14 cellular contexts compared by ENCODE assay signal in genomic region chr17:61331886-61332285, GRCh38.
DNase-seq lines count a peak whose midpoint lies in the region; ATAC-seq, FAIRE-seq and TF ChIP-seq lines count a peak whose summit lies in the region.
"Had no signal": no experiment of that assay in that cellular context is flagged by ENCODE, and none has a peak within 500 bp of the region (broad histone marks: within the 10 kb centered on the region; RNA-seq: fewer than 3 reads in every experiment).

No MANE protein-coding gene starts in this region.

- no peak for TF ChIP-seq POLR2A in GM12878 (IDR thresholded peaks at IDR 0.05; ENCODE audit: low read depth, low read length)
- TF ChIP-seq POLR2A in thyroid gland (IDR thresholded peaks at IDR 0.05), result no peak

- H3K79me2 ChIP-seq in GM12878 (ENCODE audit: control insufficient read depth, insufficient read depth, low read length), result no peaks in the 10 kb centered on the region

- TF ChIP-seq CTCF in GM12878 (IDR thresholded peaks at IDR 0.05 in 2 of 3, conservative IDR thresholded peaks at IDR 0.05 in 1 of 3; ENCODE audit: control insufficient read depth in 2 of 3, extremely low read depth in 1 of 3, insufficient read depth in 1 of 3, low read depth in 3 of 3, low read length in 3 of 3), result no peak
- TF ChIP-seq CTCF in lower lobe of right lung (IDR thresholded peaks at IDR 0.05), result no peak
- no peak for TF ChIP-seq CTCF in thyroid gland (IDR thresholded peaks at IDR 0.05)

- CTCF ChIA-PET in GM12878 (lab: Yijun Ruan, JAX), result interaction anchor here (0.6 kb wide), 1 partner anchor 552 kb away, joined by 3 read pairs; no protein-coding TSS in a partner anchor

- H3K27ac ChIP-seq in GM12878 (ENCODE audit: control insufficient read depth, insufficient read depth) (no peak overlapping the region), lower lobe of right lung (peak overlapping the region; percentile 67), thyroid gland (peak overlapping the region in 2 of 3 donors; percentile 24 to 40)
- H3K27ac ChIP-seq: BLaER1, RWPE1 had no signal

- no peak for TF ChIP-seq RAD21 in GM12878 (IDR thresholded peaks at IDR 0.05; ENCODE audit: insufficient read depth, low read depth, low read length)

- H3K27me3 ChIP-seq in GM12878 (replicated peaks in 1 of 2; ENCODE audit: control insufficient read depth in 2 of 2, insufficient read depth in 2 of 2, low read length in 1 of 2) (no peaks in the 10 kb centered on the region), lower lobe of right lung (ENCODE audit: low read depth) (no peaks in the 10 kb centered on the region), thyroid gland (no peaks in the 10 kb centered on the region)
- H3K27me3 ChIP-seq: BLaER1 had no signal

- in situ Hi-C loops in GM12878 (cut with MboI), result no loop called here

- WGBS in GM12878 (ENCODE audit: insufficient coverage, insufficient replicate concordance, low lambda C conversion rate, missing lambda C conversion rate), result 49% methylated on average over 9 of the region's 9 CpGs
- 92 to 94% methylated on average over 8 to 9 of the region's 9 CpGs for WGBS in thyroid gland, 2 donors

- H2AFZ ChIP-seq in GM12878 (ENCODE audit: control insufficient read depth, low read depth, low read length), result no peak overlapping the region

- H3K9me3 ChIP-seq in GM12878 (replicated peaks; ENCODE audit: control insufficient read depth, insufficient read depth, low read length), result no peaks in the 10 kb centered on the region
- H3K9me3 ChIP-seq in lower lobe of right lung, result no peaks in the 10 kb centered on the region
- H3K9me3 ChIP-seq in thyroid gland, result no peaks in the 10 kb centered on the region
- H3K9me3 ChIP-seq: BLaER1 had no signal

- no peak for FAIRE-seq in GM12878 (lab: Jason Lieb, UNC)

- RAD21 ChIA-PET in GM12878 (lab: Charles Lee; ENCODE audit: unreplicated experiment), result no interaction called here

- no peak for ATAC-seq in GM12878
- ATAC-seq in esophagus mucosa, result peak; percentile 56
- no peak for ATAC-seq in lower lobe of right lung
- no peak for ATAC-seq in HG03354 (IDR thresholded peaks at IDR 0.05; ENCODE audit: poor library complexity, severe bottlenecking, unreplicated experiment)
- no peak for ATAC-seq in GM21390 (IDR thresholded peaks at IDR 0.05; ENCODE audit: unreplicated experiment)

- H3K4me2 ChIP-seq in GM12878 (ENCODE audit: control insufficient read depth, insufficient read depth), result no peak overlapping the region
- H3K4me2 ChIP-seq: BLaER1 had no signal

- BruUV-seq in GM12878 (replicated peaks; lab: Mats Ljungman, UMichigan), result no TSS peak

- no peaks in the 10 kb centered on the region for H4K20me1 ChIP-seq in GM12878 (ENCODE audit: control insufficient read depth, insufficient read depth)
- H4K20me1 ChIP-seq: BLaER1 had no signal

- intact Hi-C loops in GM12878 (cut with micrococcal nuclease; ENCODE audit: unreplicated experiment) (no loop called here), lower lobe of right lung (cut with DNase I) (no loop called here), thyroid gland (cut with DNase I) (no loop called here)

- no peak overlapping the region for H3K9ac ChIP-seq in GM12878 (ENCODE audit: control insufficient read depth, insufficient read depth, low read length)
- H3K9ac ChIP-seq: BLaER1 had no signal

- DNase-seq in GM12878 (ENCODE audit: low read depth, low spot score), result no peak
- no peak for DNase-seq in lower lobe of right lung
- no peak for DNase-seq in thyroid gland
- DNase-seq in NCI-H526 (lab: John Stamatoyannopoulos, UW), result no peak
- no peak for DNase-seq in mesenteric fat pad (ENCODE audit: low spot score)
- DNase-seq: H9, NCI-H1417 treated with DMSO at 0.1 percent for 48 hours, NCI-H2029, NCI-H510A treated with DMSO at 0.1 percent for 48 hours had no signal

- POLR2A ChIA-PET in GM12878 (lab: Charles Lee), result no interaction called here

- SMC1A ChIA-PET in GM12878 (lab: Charles Lee; ENCODE audit: uncharacterized antibody, unreplicated experiment), result no interaction called here

- no peak for TF ChIP-seq EP300 in GM12878 (IDR thresholded peaks at IDR 0.05; ENCODE audit: borderline replicate concordance in 1 of 2, control insufficient read depth in 1 of 2, low read depth in 2 of 2, low read length in 2 of 2)

- H3K36me3 ChIP-seq in GM12878 (ENCODE audit: control insufficient read depth in 2 of 2, insufficient read depth in 2 of 2, low read length in 1 of 2) (no peaks in the 10 kb centered on the region), lower lobe of right lung (no peaks in the 10 kb centered on the region), thyroid gland (no peaks in the 10 kb centered on the region)
- H3K36me3 ChIP-seq: BLaER1 had no signal

- no peaks in the 10 kb centered on the region for H3K4me1 ChIP-seq in GM12878 (ENCODE audit: control insufficient read depth, insufficient read depth, low read length)
- peaks cover 31% of the 10 kb centered on the region for H3K4me1 ChIP-seq in lower lobe of right lung
- peaks cover 26 to 60% of the 10 kb centered on the region in 2 donors for H3K4me1 ChIP-seq in thyroid gland
- H3K4me1 ChIP-seq: BLaER1 had no signal

- H3K4me3 ChIP-seq in GM12878, result no peak overlapping the region
- no peak overlapping the region for H3K4me3 ChIP-seq in lower lobe of right lung
- H3K4me3 ChIP-seq in thyroid gland (replicated peaks in 1 of 3), result no peak overlapping the region
- H3K4me3 ChIP-seq: BLaER1 had no signal

TF ChIP-seq in GM12878, 131 proteins besides CTCF, POLR2A, EP300 and RAD21:
- TF ChIP-seq TAF1 (IDR thresholded peaks at IDR 0.05; ENCODE audit: borderline replicate concordance, low read depth, low read length), result no peak
- 0 out of 2 replicates have a peak, but pooled peaks have one; percentile 18 for TF ChIP-seq ZNF687 (IDR thresholded peaks at IDR 0.05)
